In the genomic region with DNA sequence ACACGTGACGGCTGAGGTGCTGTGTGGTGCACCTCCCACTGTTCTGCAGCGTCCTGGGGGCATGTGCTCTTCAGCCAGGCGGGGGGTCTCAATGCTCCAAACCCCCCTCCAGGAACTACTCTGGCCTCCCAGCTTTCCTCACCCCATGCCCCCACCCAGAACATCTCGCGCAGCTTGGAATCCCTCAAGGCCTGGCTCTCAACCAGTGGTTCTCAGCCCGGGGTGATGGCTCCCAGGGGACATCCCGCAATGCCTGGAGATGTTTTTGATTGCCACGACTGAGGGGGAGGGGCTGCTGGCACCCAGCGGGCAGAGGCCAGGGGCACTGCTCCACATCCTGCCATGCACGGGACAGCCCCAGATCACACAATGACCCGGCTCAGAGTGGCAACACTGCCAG, we compare ENCODE assay signal across 15 cellular contexts.
"Had no signal": no experiment of that assay in that cellular context is flagged by ENCODE, and none has a peak within 500 bp of the region (broad histone marks: within the 10 kb centered on the region; RNA-seq: fewer than 3 reads in every experiment).

No MANE protein-coding gene starts in this region.

- H3K9me3 ChIP-seq: ovary, spleen had no signal

- DNase-seq: activated naive CD8-positive, alpha-beta T cell treated with anti-CD3 and anti-CD28 coated beads for 36 hours; brain microvascular endothelial cell; cerebellar nuclear complex; dermis blood vessel endothelial cell; effector memory CD8-positive, alpha-beta T cell; foreskin melanocyte; immature natural killer cell; ovary; stimulated activated naive CD8-positive, alpha-beta T cell treated with anti-CD3 and anti-CD28 coated beads, Interleukin-15, amount 100 ng/mL, for 72 hours; T1000 had no signal

- H3K4me3 ChIP-seq: lung, ovary, spleen had no signal

- FAIRE-seq: urothelium cell line had no signal

- H3K27me3 ChIP-seq: brain microvascular endothelial cell, ovary, spleen had no signal

- ATAC-seq: activated CD4-positive, CD25-positive, alpha-beta regulatory T cell treated with anti-CD3 and anti-CD28 coated beads, Interleukin-2, amount 50 U/mL, for 24 hours; effector memory CD8-positive, alpha-beta T cell; sciatic nerve; stimulated activated naive CD8-positive, alpha-beta T cell treated with anti-CD3 and anti-CD28 coated beads, Interleukin-15, amount 100 ng/mL, for 72 hours had no signal

- H3K36me3 ChIP-seq: brain microvascular endothelial cell, ovary, spleen had no signal

- H3K27ac ChIP-seq: brain microvascular endothelial cell, ovary, spleen had no signal
